ENCODE assay signal across 10 cellular contexts in the genomic region with DNA sequence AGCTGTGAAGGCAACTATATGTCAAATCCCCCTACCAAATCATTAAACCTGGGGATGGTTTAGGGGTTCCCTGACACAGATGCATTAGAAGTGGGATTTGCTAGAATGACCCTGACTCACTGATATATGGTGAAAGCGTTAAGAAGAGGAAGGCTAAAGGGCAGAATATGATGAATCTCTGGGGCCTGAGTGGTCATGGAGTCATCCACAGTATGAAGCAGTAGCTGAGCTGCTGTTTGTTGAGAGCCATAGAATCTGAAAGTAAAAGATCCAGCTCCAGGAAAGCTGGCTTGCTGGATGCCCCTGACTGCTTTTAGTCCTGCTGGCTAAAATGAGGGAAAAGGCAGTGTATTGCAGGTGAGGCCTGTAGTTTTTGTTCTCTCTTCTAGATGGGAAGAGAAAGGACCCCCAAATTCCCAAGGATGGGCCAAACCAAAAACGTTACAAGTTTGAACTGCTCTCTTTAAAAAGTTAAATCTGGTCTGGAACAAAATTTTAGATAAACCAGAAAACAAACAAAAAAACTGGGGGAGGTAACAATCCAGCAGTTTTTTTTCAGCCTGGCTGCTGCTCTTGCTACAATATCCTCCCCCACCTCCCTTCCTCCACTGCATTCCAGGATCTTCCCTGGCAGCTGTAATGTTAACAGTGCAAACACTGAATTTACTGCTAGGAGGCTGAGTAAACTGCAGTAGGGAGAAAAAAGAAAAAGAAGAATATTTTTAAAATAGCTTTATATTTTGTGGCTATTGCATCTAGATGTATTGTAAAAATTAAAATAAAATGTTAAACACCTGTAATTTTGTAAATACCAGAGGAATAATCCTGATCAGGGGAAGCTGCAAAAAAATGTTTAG. TPM values are rescaled to one million over a fixed set of nuclear protein-coding genes. Genes with fewer than 3 reads are reported as not detected.
DNase-seq lines count a peak whose midpoint lies in the region; ATAC-seq, FAIRE-seq and TF ChIP-seq lines count a peak whose summit lies in the region.
"Had no signal": no experiment of that assay in that cellular context is flagged by ENCODE, and none has a peak within 500 bp of the region (broad histone marks: within the 10 kb centered on the region; RNA-seq: fewer than 3 reads in every experiment).

No MANE protein-coding gene starts in this region.

- peak overlapping the region; percentile 84 for H3K27ac Mint-ChIP-seq in astrocyte (ENCODE audit: unreplicated experiment)

- H3K9me3 ChIP-seq in astrocyte (ENCODE audit: insufficient read depth, low read depth, low read length) (no peaks in the 10 kb centered on the region), iPS-18a (ENCODE audit: control insufficient read depth, low read depth, low read length) (no peaks in the 10 kb centered on the region), trophoblast cell (ENCODE audit: insufficient read depth, low read depth, low read length) (no peaks in the 10 kb centered on the region)

- H3K9ac ChIP-seq in astrocyte (ENCODE audit: low read length) (peak overlapping the region; percentile 18), iPS-18a (ENCODE audit: low read length) (peak overlapping the region; percentile 32), trophoblast cell (ENCODE audit: low read length) (no peak overlapping the region)

- H3K4me2 ChIP-seq in astrocyte (ENCODE audit: low read length) (no peak overlapping the region), trophoblast cell (ENCODE audit: low read length) (no peak overlapping the region)

- H3K36me3 Mint-ChIP-seq in astrocyte (ENCODE audit: low read depth, unreplicated experiment), result peaks cover 14% of the 10 kb centered on the region

- peak overlapping the region; percentile 7 for H4K8ac ChIP-seq in trophoblast cell (ENCODE audit: low read depth, low read length)

- H3K27me3 ChIP-seq in astrocyte (ENCODE audit: insufficient read depth, low read length), result no peaks in the 10 kb centered on the region
- no peaks in the 10 kb centered on the region for H3K27me3 ChIP-seq in iPS-18a (ENCODE audit: control insufficient read depth, insufficient read depth, low read length)
- H3K27me3 ChIP-seq in trophoblast cell (ENCODE audit: insufficient read depth, low read length), result no peaks in the 10 kb centered on the region

- no peaks in the 10 kb centered on the region for H3K27me3 Mint-ChIP-seq in astrocyte (ENCODE audit: low read depth, unreplicated experiment)

- H3K4me1 Mint-ChIP-seq in astrocyte (ENCODE audit: low read depth, unreplicated experiment), result peaks cover 27% of the 10 kb centered on the region

- no peak overlapping the region for H4K12ac ChIP-seq in trophoblast cell (ENCODE audit: low read depth, low read length)

- DNase-seq in astrocyte (ENCODE audit: low read depth), result peak; percentile 41
- DNase-seq in trophoblast cell, result no peak
- no peak for DNase-seq in nucleus accumbens (lab: John Stamatoyannopoulos, UW)
- DNase-seq: NCI-H187 treated with DMSO at 0.1 percent for 48 hours, SW 1271 had no signal

- H3K4me3 Mint-ChIP-seq in astrocyte (ENCODE audit: unreplicated experiment), result peak overlapping the region; percentile 40

- no peak overlapping the region for H2BK120ac ChIP-seq in trophoblast cell (ENCODE audit: insufficient read depth, low read length, poor library complexity)

- no peak for ATAC-seq in HG02981 (IDR thresholded peaks at IDR 0.05; ENCODE audit: unreplicated experiment)
- ATAC-seq in HG02938 (IDR thresholded peaks at IDR 0.05; ENCODE audit: unreplicated experiment), result no peak
- ATAC-seq in HG02678 (IDR thresholded peaks at IDR 0.05; ENCODE audit: unreplicated experiment), result no peak

- no peaks in the 10 kb centered on the region for H3K9me3 Mint-ChIP-seq in astrocyte (ENCODE audit: unreplicated experiment)

- no peak overlapping the region for H3K14ac ChIP-seq in trophoblast cell (ENCODE audit: low read length)

- H2AFZ ChIP-seq in astrocyte (ENCODE audit: low read depth, low read length) (no peak overlapping the region), trophoblast cell (ENCODE audit: insufficient read depth, low read length, poor library complexity) (no peak overlapping the region)

- H2AK5ac ChIP-seq in trophoblast cell (ENCODE audit: low read length), result no peak overlapping the region

- H3K27ac ChIP-seq in C4-2B, result peak overlapping the region; percentile 74
- H3K27ac ChIP-seq in astrocyte (ENCODE audit: low read depth, low read length), result no peak overlapping the region
- peak overlapping the region; percentile 24 for H3K27ac ChIP-seq in iPS-18a (ENCODE audit: low read length)
- no peak overlapping the region for H3K27ac ChIP-seq in trophoblast cell (ENCODE audit: low read depth, low read length)

- no peak overlapping the region for H3K4ac ChIP-seq in trophoblast cell (ENCODE audit: low read depth, low read length)

- H3K4me1 ChIP-seq in astrocyte (ENCODE audit: insufficient read depth, low read length) (no peaks in the 10 kb centered on the region), iPS-18a (ENCODE audit: control insufficient read depth, low read depth, low read length) (peaks cover 5% of the 10 kb centered on the region), trophoblast cell (ENCODE audit: control insufficient read depth in 1 of 2, insufficient read depth in 2 of 2, low read length in 2 of 2) (peaks cover 3 to 5% of the 10 kb centered on the region in 2 experiments)

- H3K36me3 ChIP-seq in astrocyte (ENCODE audit: insufficient read depth, low read length), result peaks cover 5% of the 10 kb centered on the region
- H3K36me3 ChIP-seq in iPS-18a (ENCODE audit: control insufficient read depth, low read depth, low read length), result peaks cover 8% of the 10 kb centered on the region
- H3K36me3 ChIP-seq in trophoblast cell (ENCODE audit: control insufficient read depth in 1 of 2, insufficient read depth in 2 of 2, low read length in 2 of 2), result peaks cover 10% of the 10 kb centered on the region in 2 experiments

- H2BK5ac ChIP-seq in trophoblast cell (ENCODE audit: low read depth, low read length, poor library complexity), result no peak overlapping the region

- no peak overlapping the region for H3K18ac ChIP-seq in trophoblast cell (ENCODE audit: low read length)

- no peak overlapping the region for H3K4me3 ChIP-seq in astrocyte (ENCODE audit: insufficient read depth, low read depth, low read length)
- H3K4me3 ChIP-seq in iPS-18a (ENCODE audit: low read length), result no peak overlapping the region
- H3K4me3 ChIP-seq in trophoblast cell (ENCODE audit: low read depth, low read length), result no peak overlapping the region

- no peak for FAIRE-seq in astrocyte (lab: Jason Lieb, UNC)

- no peak overlapping the region for H4K91ac ChIP-seq in trophoblast cell (ENCODE audit: low read depth, low read length)

- H4K20me1 ChIP-seq in astrocyte (ENCODE audit: insufficient read depth, low read length), result peaks cover 18% of the 10 kb centered on the region

- WGBS in trophoblast cell (ENCODE audit: extremely low coverage, insufficient coverage, insufficient read length), result no CpG with 5 or more reads among the region's 2 CpGs

- H3K79me2 ChIP-seq in astrocyte (ENCODE audit: insufficient read depth, low read length), result peaks cover 7% of the 10 kb centered on the region
- H3K79me2 ChIP-seq in trophoblast cell (ENCODE audit: control insufficient read depth, insufficient read depth, low read length, poor library complexity), result no peaks in the 10 kb centered on the region

- H3K79me1 ChIP-seq in trophoblast cell (ENCODE audit: low read length), result no peaks in the 10 kb centered on the region

- H2BK12ac ChIP-seq in trophoblast cell (ENCODE audit: low read length), result no peak overlapping the region

- no peak overlapping the region for H3K23ac ChIP-seq in trophoblast cell (ENCODE audit: low read length)

- TF ChIP-seq CTCF in C4-2B (conservative IDR thresholded peaks at IDR 0.05) (no peak), astrocyte (IDR thresholded peaks at IDR 0.05; ENCODE audit: insufficient read depth, low read depth, low read length) (no peak)

RNA-seq across cellular contexts. Expression of a gene that starts 16.5 kb away (rescaled TPM):
- 108 and 117 TPM in 2 replicates for total RNA-seq in astrocyte
- polyA plus RNA-seq in trophoblast cell (2013), result 30.1 and 30.5 TPM in 2 replicates

Comparison
In these comparisons a context has a peak if more than half of its experiments do, and no peak if none do; other contexts are left out.
1. H3K27ac ChIP-seq: peak in C4-2B (single experiment) and iPS-18a (single experiment); none in astrocyte (single experiment) and trophoblast cell (single experiment).